ENCODE assay signal across 27 cellular contexts in genomic region chr3:46477145-46477544, GRCh38. TPM values are rescaled to one million over a fixed set of nuclear protein-coding genes. Genes with fewer than 3 reads are reported as not detected.
DNase-seq lines count a peak whose midpoint lies in the region; ATAC-seq, FAIRE-seq and TF ChIP-seq lines count a peak whose summit lies in the region.
"Had no signal": no experiment of that assay in that cellular context is flagged by ENCODE, and none has a peak within 500 bp of the region (broad histone marks: within the 10 kb centered on the region; RNA-seq: fewer than 3 reads in every experiment).

No MANE protein-coding gene starts in this region.

- H3K4me2 ChIP-seq in K562 (ENCODE audit: insufficient read depth, low read length) (no peak overlapping the region), hepatocyte (no peak overlapping the region)
- H3K4me2 ChIP-seq: BLaER1 had no signal

- H3K9me1 ChIP-seq in K562 (ENCODE audit: control insufficient read depth, insufficient read depth, low read length): no peaks in the 10 kb centered on the region

- H3K9me3 Mint-ChIP-seq in osteocyte (ENCODE audit: unreplicated experiment): peaks cover 17% of the 10 kb centered on the region
- peaks cover 8 to 17% (median 15%) of the 10 kb centered on the region in 5 donors for H3K9me3 Mint-ChIP-seq in CD8-positive, alpha-beta memory T cell

- intact Hi-C loops in cardiac septum (cut with DNase I) (no loop called here), K562 (cut with micrococcal nuclease) (no loop called here)

- TF ChIP-seq CTCF in right atrium auricular region (IDR thresholded peaks at IDR 0.05): no peak
- TF ChIP-seq CTCF in K562 (IDR thresholded peaks at IDR 0.05 in 2 of 3, conservative IDR thresholded peaks at IDR 0.05 in 1 of 3; ENCODE audit: insufficient read depth in 2 of 3, low read depth in 1 of 3, low read length in 3 of 3): no peak
- no peak for TF ChIP-seq CTCF in hepatocyte (IDR thresholded peaks at IDR 0.05; ENCODE audit: poor library complexity)
- no peak for TF ChIP-seq CTCF in osteocyte (IDR thresholded peaks at IDR 0.05)

- H4K20me1 ChIP-seq in K562 (replicated peaks; ENCODE audit: control insufficient read depth, insufficient read depth, low read length) (no peaks in the 10 kb centered on the region), hepatocyte (ENCODE audit: insufficient read depth, poor library complexity, severe bottlenecking) (no peaks in the 10 kb centered on the region)
- H4K20me1 ChIP-seq: BLaER1 had no signal

- no peak overlapping the region for H3K9ac ChIP-seq in K562 (ENCODE audit: insufficient read depth in 1 of 2, low read depth in 2 of 2, low read length in 2 of 2)
- H3K9ac ChIP-seq: BLaER1 had no signal

- BruUV-seq in K562 (replicated peaks; lab: Mats Ljungman, UMichigan): no TSS peak

- H3K27ac ChIP-seq in right atrium auricular region: no peak overlapping the region
- H3K27ac ChIP-seq in K562 (ENCODE audit: extremely low read depth, low read depth, low read length): no peak overlapping the region
- no peak overlapping the region for H3K27ac ChIP-seq in hepatocyte
- no peak overlapping the region for H3K27ac ChIP-seq in CD8-positive, alpha-beta memory T cell (ENCODE audit: low read depth, low read length)
- H3K27ac ChIP-seq: BLaER1, SJSA1 had no signal

- no peak overlapping the region for H3K4me3 ChIP-seq in right atrium auricular region
- H3K4me3 ChIP-seq in K562: no peak overlapping the region
- no peak overlapping the region for H3K4me3 ChIP-seq in hepatocyte
- H3K4me3 ChIP-seq in CD8-positive, alpha-beta memory T cell (ENCODE audit: low read length): no peak overlapping the region
- H3K4me3 ChIP-seq: BLaER1, SJSA1 had no signal

- DNase-seq in right atrium auricular region (ENCODE audit: low spot score): peak; percentile 21
- no peak for DNase-seq in cardiac septum (ENCODE audit: low spot score)
- no peak for DNase-seq in K562 (ENCODE audit: extremely low read depth in 1 of 4, low spot score in 3 of 4)
- peak; percentile 3 for DNase-seq in hepatocyte (ENCODE audit: low spot score)
- peak; percentile 19 for DNase-seq in osteocyte (ENCODE audit: extremely low spot score, unreplicated experiment)
- DNase-seq in CD8-positive, alpha-beta memory T cell: no peak
- DNase-seq: CD4-positive, alpha-beta T cell; COR-L47; KBM-7; MV-4-11; NCI-H1105; NCI-H2029; NCI-H446; NCI-H524 treated with DMSO at 0.1 percent for 48 hours; NCI-H774; PC-3; Right ventricle myocardium superior had no signal

- no peak for TF ChIP-seq POLR2A in K562 (conservative IDR thresholded peaks at IDR 0.05)

- H2AFZ ChIP-seq in K562 (ENCODE audit: low read depth, low read length) (no peak overlapping the region), hepatocyte (no peak overlapping the region)

- TF ChIP-seq RAD21 in K562 (CRISPR knock-in tag; conservative IDR thresholded peaks at IDR 0.05 in 1 of 2, IDR thresholded peaks at IDR 0.05 in 1 of 2): no peak

- H3K36me3 ChIP-seq in right atrium auricular region (no peaks in the 10 kb centered on the region), K562 (ENCODE audit: control insufficient read depth, insufficient read depth, low read length) (no peaks in the 10 kb centered on the region), hepatocyte (replicated peaks; ENCODE audit: insufficient read depth, low read depth) (no peaks in the 10 kb centered on the region)
- H3K36me3 ChIP-seq in CD8-positive, alpha-beta memory T cell (ENCODE audit: insufficient read depth, low read length): no peaks in the 10 kb centered on the region
- H3K36me3 ChIP-seq: BLaER1, SJSA1 had no signal

- peaks cover 76% of the 10 kb centered on the region for H3K27me3 Mint-ChIP-seq in osteocyte (ENCODE audit: unreplicated experiment)
- peaks cover 6 to 48% of the 10 kb centered on the region in 2 donors for H3K27me3 Mint-ChIP-seq in CD8-positive, alpha-beta memory T cell

- POLR2A ChIA-PET in K562 (lab: Yijun Ruan, JAX): interaction anchor here (0.6 kb wide), 1 partner anchor 17 kb away, joined by 3 read pairs; no protein-coding TSS in a partner anchor
- POLR2A ChIA-PET in CD8-positive, alpha-beta memory T cell (lab: Charles Lee): no interaction called here

- H3K79me2 ChIP-seq in K562 (ENCODE audit: control insufficient read depth, insufficient read depth, low read length) (no peaks in the 10 kb centered on the region), hepatocyte (no peaks in the 10 kb centered on the region)

- H3K4me3 Mint-ChIP-seq in osteocyte (ENCODE audit: unreplicated experiment): no peak overlapping the region
- H3K4me3 Mint-ChIP-seq in CD8-positive, alpha-beta memory T cell: no peak overlapping the region
- H3K4me3 Mint-ChIP-seq: CD4-positive, alpha-beta T cell had no signal

- ATAC-seq in K562: no peak
- ATAC-seq in GM18519 (IDR thresholded peaks at IDR 0.05; ENCODE audit: low FRiP score, unreplicated experiment): no peak
- no peak for ATAC-seq in HG03045 (IDR thresholded peaks at IDR 0.05; ENCODE audit: unreplicated experiment)
- ATAC-seq: PC-3 had no signal

- no peak overlapping the region for H3K27ac Mint-ChIP-seq in osteocyte (ENCODE audit: unreplicated experiment)
- no peak overlapping the region for H3K27ac Mint-ChIP-seq in CD8-positive, alpha-beta memory T cell
- H3K27ac Mint-ChIP-seq: CD4-positive, alpha-beta T cell had no signal

- peaks cover 3% of the 10 kb centered on the region for H3K36me3 Mint-ChIP-seq in osteocyte (ENCODE audit: unreplicated experiment)
- peaks cover 0 to 15% (median 0%) of the 10 kb centered on the region in 3 donors for H3K36me3 Mint-ChIP-seq in CD8-positive, alpha-beta memory T cell

- CTCF ChIA-PET in K562 (lab: Yijun Ruan, JAX; ENCODE audit: low intra/inter-chr PET ratio): no interaction called here
- CTCF ChIA-PET in CD8-positive, alpha-beta memory T cell (lab: Charles Lee): interaction anchor here (3.5 kb wide), 1 partner anchor 12 kb away, joined by 15 read pairs; no protein-coding TSS in a partner anchor

- FAIRE-seq in K562 (lab: Jason Lieb, UNC): no peak
- FAIRE-seq: G401.6, H1, HTR-8/SVneo had no signal

- H3K9me3 ChIP-seq in right atrium auricular region: peaks cover 0 to 11% of the 10 kb centered on the region in 2 donors
- no peaks in the 10 kb centered on the region for H3K9me3 ChIP-seq in K562 (replicated peaks; ENCODE audit: control insufficient read depth, insufficient read depth, low read depth, low read length)
- H3K9me3 ChIP-seq in hepatocyte (ENCODE audit: low read depth): no peaks in the 10 kb centered on the region
- no peaks in the 10 kb centered on the region for H3K9me3 ChIP-seq in CD8-positive, alpha-beta memory T cell (ENCODE audit: low read length)
- H3K9me3 ChIP-seq: SJSA1 had no signal

- in situ Hi-C loops in K562 (cut with MboI): no loop called here

- H3K4me1 ChIP-seq in right atrium auricular region (no peaks in the 10 kb centered on the region), K562 (replicated peaks in 1 of 2; ENCODE audit: control insufficient read depth in 2 of 2, insufficient read depth in 2 of 2, low read length in 2 of 2) (no peaks in the 10 kb centered on the region), hepatocyte (ENCODE audit: insufficient read depth) (no peaks in the 10 kb centered on the region)
- no peaks in the 10 kb centered on the region for H3K4me1 ChIP-seq in CD8-positive, alpha-beta memory T cell (ENCODE audit: insufficient read depth, low read length)
- H3K4me1 ChIP-seq: BLaER1 had no signal

- WGBS in K562 (ENCODE audit: insufficient coverage, low coverage, missing lambda C conversion rate): 1% methylated on average over 4 of the region's 4 CpGs
- 81% methylated on average over 4 of the region's 4 CpGs for WGBS in hepatocyte (ENCODE audit: low lambda C conversion rate, missing lambda C conversion rate)

- no peak for TF ChIP-seq EP300 in K562 (IDR thresholded peaks at IDR 0.05; ENCODE audit: low read length)

- H3K9me2 ChIP-seq in hepatocyte (replicated peaks; ENCODE audit: insufficient read depth): no peaks in the 10 kb centered on the region

- no peaks in the 10 kb centered on the region for H3K27me3 ChIP-seq in right atrium auricular region
- H3K27me3 ChIP-seq in K562 (ENCODE audit: control insufficient read depth in 2 of 2, insufficient read depth in 2 of 2, low read length in 2 of 2): peaks cover 24 to 53% of the 10 kb centered on the region in 2 experiments
- no peaks in the 10 kb centered on the region for H3K27me3 ChIP-seq in hepatocyte
- no peaks in the 10 kb centered on the region for H3K27me3 ChIP-seq in CD8-positive, alpha-beta memory T cell (ENCODE audit: insufficient read depth, low read length, poor library complexity, severe bottlenecking)
- H3K27me3 ChIP-seq: BLaER1, SJSA1 had no signal

- no peaks in the 10 kb centered on the region for H3K4me1 Mint-ChIP-seq in osteocyte (ENCODE audit: unreplicated experiment)
- no peaks in the 10 kb centered on the region for H3K4me1 Mint-ChIP-seq in CD8-positive, alpha-beta memory T cell

RNA-seq across cellular contexts. Expression of gene LTF, which starts 12.4 kb away (rescaled TPM):
- total RNA-seq in right atrium auricular region: 1 to 10 TPM in 1 of 2 donors, under 1 TPM in 1; 0.51 to 1.8 TPM
- total RNA-seq in cardiac septum: 5.4 TPM
- not detected in 2 replicates for total RNA-seq in K562 (2011; cell fraction: chromatin; rRNA removed; ENCODE audit: low replicate concordance)
- not detected in 2 replicates for total RNA-seq in K562 (2011; cell fraction: nucleolus; rRNA removed)
- total RNA-seq in K562 (2011; cell fraction: nucleoplasm; rRNA removed): not detected in 2 replicates
- 0.08 TPM in 1 of 2 replicates, not detected in the other for total RNA-seq in K562 (2014; rRNA removed)
- total RNA-seq in K562 (2014; rRNA removed; fragmentation: Illumina TruSeq; extraction: Trizol): not detected in 2 replicates
- total RNA-seq in K562 (2015; rRNA removed; fragmentation: Illumina TruSeq; extraction: Trizol): 0.08 TPM in 1 of 2 replicates, not detected in the other
- 0.07 and 0.13 TPM in 2 replicates for total RNA-seq in K562 (2021)
- polyA plus RNA-seq in K562 (2011; rRNA removed): not detected in 2 replicates
- not detected in 2 replicates for polyA plus RNA-seq in K562 (2011; cell fraction: cytosol; rRNA removed)
- not detected in 2 replicates for polyA plus RNA-seq in K562 (2011; cell fraction: nucleus; rRNA removed)
- polyA plus RNA-seq in K562 (2012): 0.53 TPM in 1 of 2 replicates, not detected in the other
- not detected in 2 replicates for polyA plus RNA-seq in K562 (2014; fragmentation: Illumina TruSeq; extraction: Trizol)
- not detected for polyA plus RNA-seq in K562 (2014; fragmentation: Nextera tagmentation; extraction: Ambion mirVana)
- 0.71 TPM in 1 of 2 replicates, not detected in the other for polyA plus RNA-seq in K562 (2014; rRNA removed)
- not detected in 2 replicates for polyA minus RNA-seq in K562 (2011; rRNA and poly(A)+ RNA removed)
- not detected in 2 replicates for polyA minus RNA-seq in K562 (2011; cell fraction: cytosol; rRNA and poly(A)+ RNA removed)
- polyA minus RNA-seq in K562 (2011; cell fraction: nucleus; rRNA and poly(A)+ RNA removed): not detected in 2 replicates
- 0.40 and 1.8 TPM in 2 replicates for total RNA-seq in hepatocyte
- 0.27 TPM in 1 of 2 replicates, not detected in the other for polyA plus RNA-seq in hepatocyte
- not detected in 2 replicates for total RNA-seq in osteocyte
- not detected for total RNA-seq in CD8-positive, alpha-beta memory T cell
- polyA plus RNA-seq in CD8-positive, alpha-beta memory T cell: not detected
- total RNA-seq: A172; CD4-positive, alpha-beta T cell; MCF 10A; PC-3 had no signal

RNA-seq across cellular contexts. Expression of gene RTP3, which starts 20.6 kb away (rescaled TPM):
- total RNA-seq in right atrium auricular region (not detected), cardiac septum (not detected), K562 (2014; rRNA removed) (not detected in 2 replicates), K562 (2014; rRNA removed; fragmentation: Illumina TruSeq; extraction: Trizol) (not detected in 2 replicates), K562 (2015; rRNA removed; fragmentation: Illumina TruSeq; extraction: Trizol) (not detected in 2 replicates), K562 (2021) (not detected in 2 replicates), hepatocyte (0.64 and 2.0 TPM in 2 replicates), osteocyte (not detected in 2 replicates)
- total RNA-seq in K562 (2011; cell fraction: chromatin; rRNA removed; ENCODE audit: low replicate concordance): not detected in 2 replicates
- total RNA-seq in K562 (2011; cell fraction: nucleolus; rRNA removed): not detected in 2 replicates
- not detected in 2 replicates for total RNA-seq in K562 (2011; cell fraction: nucleoplasm; rRNA removed)
- polyA plus RNA-seq in K562 (2011; rRNA removed) (not detected in 2 replicates), K562 (2014; fragmentation: Illumina TruSeq; extraction: Trizol) (not detected in 2 replicates), K562 (2014; fragmentation: Nextera tagmentation; extraction: Ambion mirVana) (not detected), K562 (2014; rRNA removed) (not detected in 2 replicates), hepatocyte (0.57 and 1.8 TPM in 2 replicates)
- 0.04 TPM in 1 of 2 replicates, not detected in the other for polyA plus RNA-seq in K562 (2011; cell fraction: cytosol; rRNA removed)
- polyA plus RNA-seq in K562 (2011; cell fraction: nucleus; rRNA removed): not detected in 2 replicates
- polyA plus RNA-seq in K562 (2012): 0.08 TPM in 1 of 2 replicates, not detected in the other
- polyA minus RNA-seq in K562 (2011; rRNA and poly(A)+ RNA removed): not detected in 2 replicates
- not detected in 2 replicates for polyA minus RNA-seq in K562 (2011; cell fraction: cytosol; rRNA and poly(A)+ RNA removed)
- polyA minus RNA-seq in K562 (2011; cell fraction: nucleus; rRNA and poly(A)+ RNA removed): not detected in 2 replicates
- total RNA-seq in CD8-positive, alpha-beta memory T cell: not detected
- not detected for polyA plus RNA-seq in CD8-positive, alpha-beta memory T cell
- total RNA-seq: A172; CD4-positive, alpha-beta T cell; H1; LHCN-M2; MCF 10A; PC-3; Right ventricle myocardium superior; SJSA1 had no signal

Comparison
In these comparisons a context has a peak if more than half of its experiments do, and no peak if none do; other contexts are left out.
1. DNase-seq: peak in right atrium auricular region (single experiment), hepatocyte (single experiment) and osteocyte (single experiment); none in cardiac septum (single experiment), K562 (0 of 4) and CD8-positive, alpha-beta memory T cell (0 of 5).